In genomic region chr14:78157855-78158436, GRCh38 we compare ENCODE assay signal across 9 cellular contexts. TPM values are rescaled to one million over a fixed set of nuclear protein-coding genes. Genes with fewer than 3 reads are reported as not detected.
DNase-seq lines count a peak whose midpoint lies in the region; ATAC-seq and TF ChIP-seq lines count a peak whose summit lies in the region.
"Had no signal": no experiment of that assay in that cellular context is flagged by ENCODE, and none has a peak within 500 bp of the region (broad histone marks: within the 10 kb centered on the region; RNA-seq: fewer than 3 reads in every experiment).

No MANE protein-coding gene starts in this region.

- H3K36me3 ChIP-seq in DND-41 (ENCODE audit: insufficient read depth, low read length) (no peaks in the 10 kb centered on the region), colonic mucosa (no peaks in the 10 kb centered on the region)
- H3K36me3 ChIP-seq: Peyer's patch had no signal

- no peaks in the 10 kb centered on the region for H3K9me3 Mint-ChIP-seq in activated CD8-positive, alpha-beta T cell treated with anti-CD3 and anti-CD28 coated beads for 36 hours

- H3K27me3 ChIP-seq in DND-41 (ENCODE audit: insufficient read depth, low read length, poor library complexity), result no peaks in the 10 kb centered on the region
- H3K27me3 ChIP-seq in colonic mucosa, result no peaks in the 10 kb centered on the region
- H3K27me3 ChIP-seq: Peyer's patch had no signal

- no peak overlapping the region for H3K4me2 ChIP-seq in DND-41 (ENCODE audit: insufficient read depth, low read length)

- ATAC-seq in DND-41 (ENCODE audit: insufficient read depth, low read depth) (peak; percentile 91), omental fat pad (ENCODE audit: low FRiP score) (no peak)
- ATAC-seq in activated CD8-positive, alpha-beta T cell treated with anti-CD3 and anti-CD28 coated beads for 36 hours, result no peak

- H3K4me1 ChIP-seq in DND-41 (ENCODE audit: insufficient read depth, low read length) (no peaks in the 10 kb centered on the region), colonic mucosa (no peaks in the 10 kb centered on the region)
- H3K4me1 ChIP-seq: Peyer's patch had no signal

- no peaks in the 10 kb centered on the region for H3K79me2 ChIP-seq in DND-41 (ENCODE audit: insufficient read depth, low read length)

- POLR2A ChIA-PET in activated CD8-positive, alpha-beta T cell treated with anti-CD3 and anti-CD28 coated beads for 36 hours (lab: Charles Lee), result no interaction called here

- no peak overlapping the region for H3K4me3 Mint-ChIP-seq in activated CD8-positive, alpha-beta T cell treated with anti-CD3 and anti-CD28 coated beads for 36 hours

- intact Hi-C loops in activated CD8-positive, alpha-beta T cell treated with anti-CD3 and anti-CD28 coated beads for 36 hours (cut with micrococcal nuclease), result no loop called here
- intact Hi-C loops in colonic mucosa (cut with DNase I), result no loop called here

- H3K9me3 ChIP-seq in DND-41 (ENCODE audit: insufficient read depth, low read length, severe bottlenecking) (no peaks in the 10 kb centered on the region), colonic mucosa (no peaks in the 10 kb centered on the region)
- H3K9me3 ChIP-seq: Peyer's patch had no signal

- H3K36me3 Mint-ChIP-seq in activated CD8-positive, alpha-beta T cell treated with anti-CD3 and anti-CD28 coated beads for 36 hours (ENCODE audit: low read depth), result no peaks in the 10 kb centered on the region

- CTCF ChIA-PET in activated CD8-positive, alpha-beta T cell treated with anti-CD3 and anti-CD28 coated beads for 36 hours (lab: Charles Lee), result no interaction called here

- H3K27ac ChIP-seq in DND-41 (ENCODE audit: low read length) (no peak overlapping the region), coronary artery (no peak overlapping the region), colonic mucosa (no peak overlapping the region)
- H3K27ac ChIP-seq: Peyer's patch had no signal

- TF ChIP-seq CTCF in DND-41 (IDR thresholded peaks at IDR 0.05; ENCODE audit: borderline replicate concordance, extremely low read depth, low read length, poor library complexity, severe bottlenecking) (no peak), coronary artery (IDR thresholded peaks at IDR 0.05) (no peak), omental fat pad (IDR thresholded peaks at IDR 0.05) (no peak), colonic mucosa (IDR thresholded peaks at IDR 0.05) (no peak)
- TF ChIP-seq CTCF in activated CD8-positive, alpha-beta T cell treated with anti-CD3 and anti-CD28 coated beads for 36 hours (IDR thresholded peaks at IDR 0.05), result no peak

- H3K27me3 Mint-ChIP-seq in activated CD8-positive, alpha-beta T cell treated with anti-CD3 and anti-CD28 coated beads for 36 hours, result peaks cover 11% of the 10 kb centered on the region

- H3K4me1 Mint-ChIP-seq in activated CD8-positive, alpha-beta T cell treated with anti-CD3 and anti-CD28 coated beads for 36 hours (ENCODE audit: low read depth), result no peaks in the 10 kb centered on the region

- H3K4me3 ChIP-seq in DND-41 (ENCODE audit: low read depth in 1 of 2, low read length in 2 of 2) (no peak overlapping the region), coronary artery (no peak overlapping the region), colonic mucosa (no peak overlapping the region)
- H3K4me3 ChIP-seq: Peyer's patch had no signal

- H3K9ac ChIP-seq in DND-41 (ENCODE audit: low read depth, low read length) (no peak overlapping the region), colonic mucosa (ENCODE audit: low read depth in 2 of 2, low read length in 2 of 2) (no peak overlapping the region)

- DNase-seq in DND-41 (peak; percentile 70), HT-29 (ENCODE audit: low spot score) (peak; percentile 3), kidney tubule cell (ENCODE audit: low spot score) (peak; percentile 47), NCI-H774 (lab: John Stamatoyannopoulos, UW) (no peak), coronary artery (ENCODE audit: low spot score) (no peak), omental fat pad (ENCODE audit: low spot score) (no peak), colonic mucosa (no peak)
- peak; percentile 10 for DNase-seq in activated CD8-positive, alpha-beta T cell treated with anti-CD3 and anti-CD28 coated beads for 36 hours
- DNase-seq: Peyer's patch had no signal

- no peak overlapping the region for H3K27ac Mint-ChIP-seq in activated CD8-positive, alpha-beta T cell treated with anti-CD3 and anti-CD28 coated beads for 36 hours

- H2AFZ ChIP-seq in DND-41 (ENCODE audit: low read depth, low read length), result no peak overlapping the region

- H4K20me1 ChIP-seq in DND-41 (ENCODE audit: insufficient read depth, low read length), result 0 out of 2 replicates have a peak, but pooled peaks cover 3% of the 10 kb centered on the region

RNA-seq across cellular contexts. Expression of gene NRXN3, which starts 12.2 kb away (rescaled TPM):
- total RNA-seq in HT-29 (2014; rRNA removed; shearing (Covaris generic)), result not detected in 2 replicates
- total RNA-seq in activated CD8-positive, alpha-beta T cell treated with anti-CD3 and anti-CD28 coated beads for 36 hours, result not detected
- 1 to 10 TPM in 1 of 4 donors, under 1 TPM in 3; 0.19 to 1.4 (median 0.40) TPM for total RNA-seq in omental fat pad
- 1 to 10 TPM; 1.2 to 7.8 TPM for total RNA-seq in colonic mucosa

Comparison
In these comparisons a context has a peak if more than half of its experiments do, and no peak if none do; other contexts are left out.
1. DNase-seq: peak in DND-41 (single experiment), HT-29 (single experiment), activated CD8-positive, alpha-beta T cell treated with anti-CD3 and anti-CD28 coated beads for 36 hours (single experiment) and kidney tubule cell (single experiment); none in NCI-H774 (single experiment), coronary artery (single experiment), omental fat pad (single experiment) and colonic mucosa (single experiment).